31 cellular contexts compared by ENCODE assay signal in genomic region chr4:87981505-87981904, GRCh38. TPM values are rescaled to one million over a fixed set of nuclear protein-coding genes. Genes with fewer than 3 reads are reported as not detected.
"Had no signal": no experiment of that assay in that cellular context is flagged by ENCODE, and none has a peak within 500 bp of the region (broad histone marks: within the 10 kb centered on the region; RNA-seq: fewer than 3 reads in every experiment).

No MANE protein-coding gene starts in this region.

- H3K27ac Mint-ChIP-seq: naive B cell; naive thymus-derived CD8-positive, alpha-beta T cell; natural killer cell treated with Interleukin-12 subunit alpha and Interleukin-12 subunit beta and Interleukin-15 and Interleukin-18, amount 100 ng/mL, for 72 hours; nephron progenitor cell; stimulated activated memory B cell treated with anti-CD40 and anti-IgM and Interleukin-4, amounts not matched to agents 10 μg/mL and 1 μg/mL and 100 μg/mL, for 72 hours; stimulated activated naive CD8-positive, alpha-beta T cell treated with anti-CD3 and anti-CD28 coated beads, Interleukin-15, amount 100 ng/mL, for 72 hours; type B pancreatic cell had no signal

- H3K9me3 Mint-ChIP-seq: naive B cell; naive thymus-derived CD8-positive, alpha-beta T cell; natural killer cell treated with Interleukin-12 subunit alpha and Interleukin-12 subunit beta and Interleukin-15 and Interleukin-18, amount 100 ng/mL, for 72 hours; nephron progenitor cell; stimulated activated memory B cell treated with anti-CD40 and anti-IgM and Interleukin-4, amounts not matched to agents 10 μg/mL and 1 μg/mL and 100 μg/mL, for 72 hours; stimulated activated naive CD8-positive, alpha-beta T cell treated with anti-CD3 and anti-CD28 coated beads, Interleukin-15, amount 100 ng/mL, for 72 hours; type B pancreatic cell had no signal

- H3K4me1 Mint-ChIP-seq: naive thymus-derived CD8-positive, alpha-beta T cell; nephron progenitor cell; stimulated activated memory B cell treated with anti-CD40 and anti-IgM and Interleukin-4, amounts not matched to agents 10 μg/mL and 1 μg/mL and 100 μg/mL, for 72 hours; stimulated activated naive CD8-positive, alpha-beta T cell treated with anti-CD3 and anti-CD28 coated beads, Interleukin-15, amount 100 ng/mL, for 72 hours had no signal

- H3K27me3 ChIP-seq: suprapubic skin, testis, tibial artery, upper lobe of right lung, uterus had no signal

- H3K36me3 ChIP-seq: ovary, prostate gland, spleen, suprapubic skin, tibial artery, transverse colon, upper lobe of right lung, uterus had no signal

- H3K4me1 ChIP-seq: parathyroid adenoma, prostate gland, spleen, suprapubic skin, testis, tibial artery, transverse colon, upper lobe of right lung, uterus had no signal

- ATAC-seq: naive thymus-derived CD8-positive, alpha-beta T cell; natural killer cell treated with Interleukin-12 subunit alpha and Interleukin-12 subunit beta and Interleukin-15 and Interleukin-18, amount 100 ng/mL, for 72 hours; right cardiac atrium; sciatic nerve; stimulated activated memory B cell treated with anti-CD40 and anti-IgM and Interleukin-4, amounts not matched to agents 10 μg/mL and 1 μg/mL and 100 μg/mL, for 72 hours; stimulated activated naive CD8-positive, alpha-beta T cell treated with anti-CD3 and anti-CD28 coated beads, Interleukin-15, amount 100 ng/mL, for 72 hours; stimulated activated naive CD8-positive, alpha-beta T cell treated with anti-CD3 and anti-CD28 coated beads, Interleukin-15, Interleukin-2, amounts not matched to agents 100 U/mL and 50 U/mL, for 24 hours; upper lobe of right lung had no signal

- H3K4me3 ChIP-seq: ovary, prostate gland, skin epidermis, smooth muscle cell, spleen, suprapubic skin, testis, tibial artery, transverse colon, upper lobe of right lung, uterus had no signal

- DNase-seq: naive B cell; naive thymus-derived CD8-positive, alpha-beta T cell; nephron progenitor cell; occipital lobe; ovary; right cardiac atrium; spleen; stimulated activated CD4-positive, alpha-beta T cell treated with anti-CD3 and anti-CD28 coated beads, Interleukin-12 subunit alpha, Interleukin-12 subunit beta, amount 100 ng/mL, for 4 hours; stimulated activated CD4-positive, alpha-beta T cell treated with anti-CD3 and anti-CD28 coated beads, Interleukin-1b, Interleukin-23, amount 100 ng/mL, for 48 hours; stimulated activated CD4-positive, alpha-beta T cell treated with anti-CD3 and anti-CD28 coated beads, Interleukin-4, amount 100 ng/mL, for 1 hour; stimulated activated CD4-positive, alpha-beta T cell treated with anti-CD3 and anti-CD28 coated beads, Interleukin-4, amount 100 ng/mL, for 4 hours; stimulated activated CD8-positive, alpha-beta memory T cell treated with anti-CD3 and anti-CD28 coated beads, Interleukin-4, amount 100 ng/mL, for 48 hours; stimulated activated naive CD4-positive, alpha-beta T cell; stimulated activated naive CD8-positive, alpha-beta T cell treated with anti-CD3 and anti-CD28 coated beads, Interleukin-15, amount 100 ng/mL, for 72 hours; stimulated activated naive CD8-positive, alpha-beta T cell treated with anti-CD3 and anti-CD28 coated beads, Interleukin-15, Interleukin-2, amounts not matched to agents 100 U/mL and 50 U/mL, for 24 hours; testis; tibial artery; transverse colon; upper lobe of right lung; uterus had no signal

- H3K9me3 ChIP-seq: ovary, prostate gland, spleen, suprapubic skin, testis, tibial artery, transverse colon, upper lobe of right lung, uterus had no signal

- H3K4me3 Mint-ChIP-seq: naive B cell; naive thymus-derived CD8-positive, alpha-beta T cell; natural killer cell treated with Interleukin-12 subunit alpha and Interleukin-12 subunit beta and Interleukin-15 and Interleukin-18, amount 100 ng/mL, for 72 hours; nephron progenitor cell; neural crest cell; stimulated activated memory B cell treated with anti-CD40 and anti-IgM and Interleukin-4, amounts not matched to agents 10 μg/mL and 1 μg/mL and 100 μg/mL, for 72 hours; stimulated activated naive CD8-positive, alpha-beta T cell treated with anti-CD3 and anti-CD28 coated beads, Interleukin-15, amount 100 ng/mL, for 72 hours; type B pancreatic cell had no signal

- H3K27ac ChIP-seq: ovary, parathyroid adenoma, prostate gland, skin epidermis, spleen, suprapubic skin, testis, tibial artery, transverse colon, upper lobe of right lung, uterus had no signal

- H3K36me3 Mint-ChIP-seq: naive B cell; naive thymus-derived CD8-positive, alpha-beta T cell; natural killer cell treated with Interleukin-12 subunit alpha and Interleukin-12 subunit beta and Interleukin-15 and Interleukin-18, amount 100 ng/mL, for 72 hours; stimulated activated memory B cell treated with anti-CD40 and anti-IgM and Interleukin-4, amounts not matched to agents 10 μg/mL and 1 μg/mL and 100 μg/mL, for 72 hours; type B pancreatic cell had no signal

RNA-seq across cellular contexts. Expression of gene SPP1, which starts 6.0 kb away (rescaled TPM):
- total RNA-seq: natural killer cell treated with Interleukin-12 subunit alpha and Interleukin-12 subunit beta and Interleukin-15 and Interleukin-18, amount 100 ng/mL, for 72 hours; pulmonary artery endothelial cell had no signal
